8 cellular contexts compared by ENCODE assay signal in the genomic region with DNA sequence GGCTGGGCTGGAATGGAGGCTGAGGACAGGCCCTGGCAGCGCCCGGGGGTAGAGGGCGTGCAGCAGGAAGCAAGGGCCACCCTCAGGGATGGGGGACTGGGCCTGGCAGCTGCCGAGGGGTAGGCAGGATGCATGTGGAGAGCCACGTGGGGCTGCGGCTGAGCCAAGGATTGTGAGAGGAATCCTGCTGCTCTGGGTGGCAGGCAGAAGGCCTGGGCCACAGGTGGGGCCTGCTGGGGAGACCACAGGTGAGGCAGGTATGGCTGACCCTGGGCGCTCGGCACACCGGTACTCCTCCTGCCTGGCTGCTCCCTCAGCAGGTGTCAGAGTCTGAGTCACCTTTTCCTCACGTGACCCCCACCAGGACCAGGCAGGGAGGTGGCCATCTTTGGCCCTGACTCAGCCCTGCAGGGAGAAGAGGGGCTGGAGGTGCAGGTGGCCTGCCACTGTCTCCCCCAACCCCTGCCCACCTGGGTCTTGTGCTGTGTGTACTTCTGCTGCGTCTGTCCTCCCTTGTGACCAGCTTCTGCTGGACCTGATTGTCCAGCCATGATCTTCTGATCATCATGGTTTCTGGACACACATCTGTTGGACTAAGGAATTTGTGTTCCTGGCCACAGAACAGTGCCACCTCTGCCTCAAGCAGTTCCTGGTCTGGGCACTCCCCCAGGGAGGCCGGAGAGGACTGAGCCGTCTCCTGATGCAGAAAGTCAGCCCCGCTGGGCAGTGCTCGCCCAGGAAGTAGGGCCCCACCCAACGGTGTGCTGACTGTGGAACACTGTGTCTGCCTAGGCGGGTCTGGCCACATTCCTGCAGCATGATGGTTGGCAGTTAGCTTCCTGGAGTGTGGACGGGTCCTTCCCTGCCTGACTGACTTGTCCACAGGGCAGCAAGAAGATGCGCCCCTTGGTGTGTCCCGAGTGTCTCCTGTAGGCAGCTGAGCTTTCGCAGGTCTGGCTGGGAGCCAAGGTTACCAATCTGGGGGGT. TPM values are rescaled to one million over a fixed set of nuclear protein-coding genes. Genes with fewer than 3 reads are reported as not detected.
DNase-seq lines count a peak whose midpoint lies in the region; ATAC-seq, FAIRE-seq and TF ChIP-seq lines count a peak whose summit lies in the region.

No MANE protein-coding gene starts in this region.

- H3K9me3 ChIP-seq in BLaER1 (no peaks in the 10 kb centered on the region), prostate gland (no peaks in the 10 kb centered on the region)

- H3K27ac ChIP-seq in BLaER1 (peak overlapping the region; percentile 57), prostate gland (peak overlapping the region; percentile 87 to 88)

- TF ChIP-seq CTCF in prostate gland (IDR thresholded peaks at IDR 0.05) = peak in 1 of 4 experiments; percentile 18

- peak; percentile 73 for TF ChIP-seq POLR2A in prostate gland (IDR thresholded peaks at IDR 0.05)

- H3K36me3 ChIP-seq in BLaER1 = peaks cover 69% of the 10 kb centered on the region
- peaks cover 0 to 6% of the 10 kb centered on the region in 2 donors for H3K36me3 ChIP-seq in prostate gland

- H4K20me1 ChIP-seq in BLaER1 = peaks cover 88% of the 10 kb centered on the region

- H3K4me2 ChIP-seq in BLaER1 = peak overlapping the region; percentile 64

- DNase-seq in HTR-8/SVneo (ENCODE audit: insufficient read length, low spot score) (peak; percentile 81), fibroblast of peridontal ligament (ENCODE audit: extremely low read depth) (peak; percentile 29), prostate gland (ENCODE audit: low spot score) (peak; percentile 98), NCI-H446 treated with DMSO at 0.1 percent for 48 hours (lab: John Stamatoyannopoulos, UW) (no peak)
- DNase-seq in activated CD4-positive, CD25-positive, alpha-beta regulatory T cell treated with anti-CD3 and anti-CD28 coated beads, Interleukin-2, amount 50 U/mL, for 72 hours = peak; percentile 41

- FAIRE-seq in HTR-8/SVneo (lab: Jason Lieb, UNC) = peak; percentile 80

- H3K4me3 ChIP-seq in BLaER1 = no peak overlapping the region
- peak overlapping the region in 1 of 2 donors; percentile 11 for H3K4me3 ChIP-seq in prostate gland

- peaks cover 46% of the 10 kb centered on the region for H3K4me1 ChIP-seq in BLaER1
- peaks cover 31% of the 10 kb centered on the region for H3K4me1 ChIP-seq in prostate gland (replicated peaks)

- H3K27me3 ChIP-seq in BLaER1 (no peaks in the 10 kb centered on the region), prostate gland (replicated peaks; ENCODE audit: insufficient read depth) (no peaks in the 10 kb centered on the region)

- ATAC-seq in HG02884 (IDR thresholded peaks at IDR 0.05; ENCODE audit: unreplicated experiment) (no peak), GM18858 (IDR thresholded peaks at IDR 0.05; ENCODE audit: unreplicated experiment) (no peak)

- 33% methylated on average over 17 of the region's 21 CpGs for WGBS in prostate gland

- intact Hi-C loops in prostate gland (cut with DNase I) = no loop called here

- H3K9ac ChIP-seq in BLaER1 = peak overlapping the region; percentile 50

RNA-seq across cellular contexts. Expression of gene ARRDC1, which starts 6.4 kb away (rescaled TPM):
- total RNA-seq in prostate gland = 100 to 1,000 TPM; 123 to 126 TPM

RNA-seq across cellular contexts. Expression of gene EHMT1, which starts 6.9 kb away (rescaled TPM):
- 100 to 1,000 TPM in 1 of 2 donors, 10 to 100 TPM in 1; 81.3 to 149 TPM for total RNA-seq in prostate gland

RNA-seq across cellular contexts. Expression of gene ZMYND19, which starts 21.6 kb away (rescaled TPM):
- 10 to 100 TPM; 20.8 to 34.8 TPM for total RNA-seq in prostate gland

RNA-seq across cellular contexts. Expression of gene DPH7, which starts 33.2 kb away (rescaled TPM):
- total RNA-seq in prostate gland = 10 to 100 TPM; 34.3 to 62.4 TPM
